1 cellular context compared by ENCODE assay signal in genomic region chr20:58619847-58620431, GRCh38.
A peak's percentile ranks its signal among the peaks of the same experiment; 100 is the strongest.
TF ChIP-seq lines count a peak whose summit lies in the region.

No MANE protein-coding gene starts in this region.

TF ChIP-seq in K562, 482 proteins besides CTCF, POLR2A, EP300 and RAD21 (continued from another document and continues in another):
- TF ChIP-seq AFF1 (IDR thresholded peaks at IDR 0.05; ENCODE audit: low read depth in 1 of 2, partially characterized antibody in 2 of 2) = no peak
- no peak for TF ChIP-seq MAFK (IDR thresholded peaks at IDR 0.05; ENCODE audit: low read length)
- TF ChIP-seq FOXA1 (IDR thresholded peaks at IDR 0.05; ENCODE audit: borderline replicate concordance) = no peak
- no peak for TF ChIP-seq MTF1 (CRISPR knock-in tag; IDR thresholded peaks at IDR 0.05; ENCODE audit: borderline replicate concordance)
- no peak for TF ChIP-seq RERE (CRISPR knock-in tag; IDR thresholded peaks at IDR 0.05; ENCODE audit: borderline replicate concordance)
- TF ChIP-seq FOXJ3 (CRISPR knock-in tag; IDR thresholded peaks at IDR 0.05) = no peak
- no peak for TF ChIP-seq ZNF699 (CRISPR knock-in tag; IDR thresholded peaks at IDR 0.05; ENCODE audit: insufficient replicate concordance)
- 0 out of 2 replicates have a peak, but pooled peaks have one; percentile 27 for TF ChIP-seq AFF4 (CRISPR knock-in tag; IDR thresholded peaks at IDR 0.05)
- TF ChIP-seq, protein P1, sequence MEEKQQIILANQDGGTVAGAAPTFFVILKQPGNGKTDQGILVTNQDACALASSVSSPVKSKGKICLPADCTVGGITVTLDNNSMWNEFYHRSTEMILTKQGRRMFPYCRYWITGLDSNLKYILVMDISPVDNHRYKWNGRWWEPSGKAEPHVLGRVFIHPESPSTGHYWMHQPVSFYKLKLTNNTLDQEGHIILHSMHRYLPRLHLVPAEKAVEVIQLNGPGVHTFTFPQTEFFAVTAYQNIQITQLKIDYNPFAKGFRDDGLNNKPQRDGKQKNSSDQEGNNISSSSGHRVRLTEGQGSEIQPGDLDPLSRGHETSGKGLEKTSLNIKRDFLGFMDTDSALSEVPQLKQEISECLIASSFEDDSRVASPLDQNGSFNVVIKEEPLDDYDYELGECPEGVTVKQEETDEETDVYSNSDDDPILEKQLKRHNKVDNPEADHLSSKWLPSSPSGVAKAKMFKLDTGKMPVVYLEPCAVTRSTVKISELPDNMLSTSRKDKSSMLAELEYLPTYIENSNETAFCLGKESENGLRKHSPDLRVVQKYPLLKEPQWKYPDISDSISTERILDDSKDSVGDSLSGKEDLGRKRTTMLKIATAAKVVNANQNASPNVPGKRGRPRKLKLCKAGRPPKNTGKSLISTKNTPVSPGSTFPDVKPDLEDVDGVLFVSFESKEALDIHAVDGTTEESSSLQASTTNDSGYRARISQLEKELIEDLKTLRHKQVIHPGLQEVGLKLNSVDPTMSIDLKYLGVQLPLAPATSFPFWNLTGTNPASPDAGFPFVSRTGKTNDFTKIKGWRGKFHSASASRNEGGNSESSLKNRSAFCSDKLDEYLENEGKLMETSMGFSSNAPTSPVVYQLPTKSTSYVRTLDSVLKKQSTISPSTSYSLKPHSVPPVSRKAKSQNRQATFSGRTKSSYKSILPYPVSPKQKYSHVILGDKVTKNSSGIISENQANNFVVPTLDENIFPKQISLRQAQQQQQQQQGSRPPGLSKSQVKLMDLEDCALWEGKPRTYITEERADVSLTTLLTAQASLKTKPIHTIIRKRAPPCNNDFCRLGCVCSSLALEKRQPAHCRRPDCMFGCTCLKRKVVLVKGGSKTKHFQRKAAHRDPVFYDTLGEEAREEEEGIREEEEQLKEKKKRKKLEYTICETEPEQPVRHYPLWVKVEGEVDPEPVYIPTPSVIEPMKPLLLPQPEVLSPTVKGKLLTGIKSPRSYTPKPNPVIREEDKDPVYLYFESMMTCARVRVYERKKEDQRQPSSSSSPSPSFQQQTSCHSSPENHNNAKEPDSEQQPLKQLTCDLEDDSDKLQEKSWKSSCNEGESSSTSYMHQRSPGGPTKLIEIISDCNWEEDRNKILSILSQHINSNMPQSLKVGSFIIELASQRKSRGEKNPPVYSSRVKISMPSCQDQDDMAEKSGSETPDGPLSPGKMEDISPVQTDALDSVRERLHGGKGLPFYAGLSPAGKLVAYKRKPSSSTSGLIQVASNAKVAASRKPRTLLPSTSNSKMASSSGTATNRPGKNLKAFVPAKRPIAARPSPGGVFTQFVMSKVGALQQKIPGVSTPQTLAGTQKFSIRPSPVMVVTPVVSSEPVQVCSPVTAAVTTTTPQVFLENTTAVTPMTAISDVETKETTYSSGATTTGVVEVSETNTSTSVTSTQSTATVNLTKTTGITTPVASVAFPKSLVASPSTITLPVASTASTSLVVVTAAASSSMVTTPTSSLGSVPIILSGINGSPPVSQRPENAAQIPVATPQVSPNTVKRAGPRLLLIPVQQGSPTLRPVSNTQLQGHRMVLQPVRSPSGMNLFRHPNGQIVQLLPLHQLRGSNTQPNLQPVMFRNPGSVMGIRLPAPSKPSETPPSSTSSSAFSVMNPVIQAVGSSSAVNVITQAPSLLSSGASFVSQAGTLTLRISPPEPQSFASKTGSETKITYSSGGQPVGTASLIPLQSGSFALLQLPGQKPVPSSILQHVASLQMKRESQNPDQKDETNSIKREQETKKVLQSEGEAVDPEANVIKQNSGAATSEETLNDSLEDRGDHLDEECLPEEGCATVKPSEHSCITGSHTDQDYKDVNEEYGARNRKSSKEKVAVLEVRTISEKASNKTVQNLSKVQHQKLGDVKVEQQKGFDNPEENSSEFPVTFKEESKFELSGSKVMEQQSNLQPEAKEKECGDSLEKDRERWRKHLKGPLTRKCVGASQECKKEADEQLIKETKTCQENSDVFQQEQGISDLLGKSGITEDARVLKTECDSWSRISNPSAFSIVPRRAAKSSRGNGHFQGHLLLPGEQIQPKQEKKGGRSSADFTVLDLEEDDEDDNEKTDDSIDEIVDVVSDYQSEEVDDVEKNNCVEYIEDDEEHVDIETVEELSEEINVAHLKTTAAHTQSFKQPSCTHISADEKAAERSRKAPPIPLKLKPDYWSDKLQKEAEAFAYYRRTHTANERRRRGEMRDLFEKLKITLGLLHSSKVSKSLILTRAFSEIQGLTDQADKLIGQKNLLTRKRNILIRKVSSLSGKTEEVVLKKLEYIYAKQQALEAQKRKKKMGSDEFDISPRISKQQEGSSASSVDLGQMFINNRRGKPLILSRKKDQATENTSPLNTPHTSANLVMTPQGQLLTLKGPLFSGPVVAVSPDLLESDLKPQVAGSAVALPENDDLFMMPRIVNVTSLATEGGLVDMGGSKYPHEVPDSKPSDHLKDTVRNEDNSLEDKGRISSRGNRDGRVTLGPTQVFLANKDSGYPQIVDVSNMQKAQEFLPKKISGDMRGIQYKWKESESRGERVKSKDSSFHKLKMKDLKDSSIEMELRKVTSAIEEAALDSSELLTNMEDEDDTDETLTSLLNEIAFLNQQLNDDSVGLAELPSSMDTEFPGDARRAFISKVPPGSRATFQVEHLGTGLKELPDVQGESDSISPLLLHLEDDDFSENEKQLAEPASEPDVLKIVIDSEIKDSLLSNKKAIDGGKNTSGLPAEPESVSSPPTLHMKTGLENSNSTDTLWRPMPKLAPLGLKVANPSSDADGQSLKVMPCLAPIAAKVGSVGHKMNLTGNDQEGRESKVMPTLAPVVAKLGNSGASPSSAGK (IDR thresholded peaks at IDR 0.05) = no peak
- TF ChIP-seq, protein P2, sequence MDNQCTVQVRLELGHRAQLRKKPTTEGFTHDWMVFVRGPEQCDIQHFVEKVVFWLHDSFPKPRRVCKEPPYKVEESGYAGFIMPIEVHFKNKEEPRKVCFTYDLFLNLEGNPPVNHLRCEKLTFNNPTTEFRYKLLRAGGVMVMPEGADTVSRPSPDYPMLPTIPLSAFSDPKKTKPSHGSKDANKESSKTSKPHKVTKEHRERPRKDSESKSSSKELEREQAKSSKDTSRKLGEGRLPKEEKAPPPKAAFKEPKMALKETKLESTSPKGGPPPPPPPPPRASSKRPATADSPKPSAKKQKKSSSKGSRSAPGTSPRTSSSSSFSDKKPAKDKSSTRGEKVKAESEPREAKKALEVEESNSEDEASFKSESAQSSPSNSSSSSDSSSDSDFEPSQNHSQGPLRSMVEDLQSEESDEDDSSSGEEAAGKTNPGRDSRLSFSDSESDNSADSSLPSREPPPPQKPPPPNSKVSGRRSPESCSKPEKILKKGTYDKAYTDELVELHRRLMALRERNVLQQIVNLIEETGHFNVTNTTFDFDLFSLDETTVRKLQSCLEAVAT (IDR thresholded peaks at IDR 0.05) = no peak
